In genomic region chr19:38250428-38250820, GRCh38 we compare ENCODE assay signal across 1 cellular context.
TF ChIP-seq lines count a peak whose summit lies in the region.

No MANE protein-coding gene starts in this region.

TF ChIP-seq in HepG2, 621 proteins besides CTCF, POLR2A, EP300 and RAD21:
- TF ChIP-seq ZFP36 (IDR thresholded peaks at IDR 0.05; ENCODE audit: borderline replicate concordance, low read depth, low read length, partially characterized antibody) (peak; percentile 62), ZNF710 (CRISPR knock-in tag; IDR thresholded peaks at IDR 0.05; ENCODE audit: borderline replicate concordance) (0 out of 2 replicates have a peak, but pooled peaks have one; percentile 14), THAP11 (CRISPR knock-in tag; IDR thresholded peaks at IDR 0.05) (no peak)
